ENCODE assay signal across 11 cellular contexts in the genomic region with DNA sequence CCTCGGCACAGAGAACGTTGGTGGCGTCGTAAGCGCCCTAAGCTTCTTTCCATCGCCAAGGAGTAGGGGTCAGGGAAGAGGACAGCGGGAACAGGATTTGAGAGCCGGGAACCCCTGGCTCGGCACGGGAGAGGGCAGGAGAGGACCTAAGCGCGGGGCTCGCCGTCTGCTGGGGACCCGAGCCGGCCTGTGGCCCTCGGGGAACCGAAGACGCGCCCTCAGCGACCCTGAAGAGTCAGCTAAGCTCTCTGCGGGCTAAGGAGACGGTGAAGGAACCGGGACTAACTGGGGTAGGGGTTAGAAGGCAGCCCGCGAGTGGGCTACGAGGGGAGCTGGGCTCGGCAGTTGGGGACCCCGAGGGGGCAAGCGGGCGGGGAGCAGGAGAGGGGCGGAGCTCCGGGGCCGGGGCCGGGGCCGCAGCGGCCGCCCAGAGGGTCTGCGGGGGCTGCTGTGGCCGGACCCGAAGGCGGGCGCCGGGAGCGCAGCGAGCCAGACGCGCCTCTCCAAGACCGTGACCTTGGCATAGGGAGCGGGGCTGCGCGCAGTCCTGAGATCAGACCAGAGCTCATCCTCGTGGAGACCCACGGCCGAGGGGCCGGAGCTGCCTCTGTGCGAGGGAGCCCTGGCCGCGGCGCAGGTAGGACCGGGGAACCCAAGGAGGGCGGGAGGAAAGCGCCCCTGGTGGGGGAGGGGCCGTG. TPM values are rescaled to one million over a fixed set of nuclear protein-coding genes. Genes with fewer than 3 reads are reported as not detected.
DNase-seq lines count a peak whose midpoint lies in the region; ATAC-seq and TF ChIP-seq lines count a peak whose summit lies in the region.
"Had no signal": no experiment of that assay in that cellular context is flagged by ENCODE, and none has a peak within 500 bp of the region (broad histone marks: within the 10 kb centered on the region; RNA-seq: fewer than 3 reads in every experiment).

No MANE protein-coding gene starts in this region.

- H3K9me3 Mint-ChIP-seq in activated T-cell treated with anti-CD3 and anti-CD28 coated beads, Interleukin-2, amount 50 U/mL, for 72 hours, result no peaks in the 10 kb centered on the region

- no peak overlapping the region for H3K27ac Mint-ChIP-seq in activated T-cell treated with anti-CD3 and anti-CD28 coated beads, Interleukin-2, amount 50 U/mL, for 72 hours

- H3K9me3 ChIP-seq in thoracic aorta, result no peaks in the 10 kb centered on the region
- H3K9me3 ChIP-seq: gastrocnemius medialis had no signal

- H3K4me3 ChIP-seq in astrocyte of the cerebellum (ENCODE audit: low read depth, low read length) (peak overlapping the region; percentile 7), kidney epithelial cell (ENCODE audit: low read depth, low read length) (peak overlapping the region; percentile 33), thoracic aorta (peak overlapping the region; percentile 52)

- peaks cover 82% of the 10 kb centered on the region for H3K27me3 Mint-ChIP-seq in activated T-cell treated with anti-CD3 and anti-CD28 coated beads, Interleukin-2, amount 50 U/mL, for 72 hours (ENCODE audit: low read depth)

- H3K36me3 Mint-ChIP-seq in activated T-cell treated with anti-CD3 and anti-CD28 coated beads, Interleukin-2, amount 50 U/mL, for 72 hours (ENCODE audit: insufficient read depth in 2 of 2), result no peaks in the 10 kb centered on the region

- H3K27ac ChIP-seq in thoracic aorta, result no peak overlapping the region
- H3K27ac ChIP-seq: gastrocnemius medialis had no signal

- H3K4me3 Mint-ChIP-seq in activated T-cell treated with anti-CD3 and anti-CD28 coated beads, Interleukin-2, amount 50 U/mL, for 72 hours, result peak overlapping the region; percentile 82 to 83

- H3K4me1 Mint-ChIP-seq in activated T-cell treated with anti-CD3 and anti-CD28 coated beads, Interleukin-2, amount 50 U/mL, for 72 hours (ENCODE audit: low read depth), result peaks cover 9% of the 10 kb centered on the region

- in situ Hi-C loops in astrocyte of the cerebellum (cut with HindIII; ENCODE audit: low sequenced_read_pairs), result no loop called here

- H3K27me3 ChIP-seq in kidney epithelial cell (ENCODE audit: control insufficient read depth, insufficient read depth, low read length), result peaks cover 16% of the 10 kb centered on the region
- H3K27me3 ChIP-seq in thoracic aorta (replicated peaks; ENCODE audit: insufficient read depth), result no peaks in the 10 kb centered on the region

- ATAC-seq in activated T-cell treated with anti-CD3 and anti-CD28 coated beads, Interleukin-2, amount 50 U/mL, for 72 hours (replicated peaks in 1 of 2), result peak; percentile 25 to 47
- ATAC-seq in thoracic aorta (ENCODE audit: insufficient number of reproducible peaks, low FRiP score, low read depth), result no peak
- ATAC-seq: gastrocnemius medialis had no signal

- H3K36me3 ChIP-seq in kidney epithelial cell (ENCODE audit: control insufficient read depth, insufficient read depth, low read length) (no peaks in the 10 kb centered on the region), thoracic aorta (no peaks in the 10 kb centered on the region)
- H3K36me3 ChIP-seq: gastrocnemius medialis had no signal

- peaks cover 0 to 10% of the 10 kb centered on the region in 2 donors for H3K4me1 ChIP-seq in thoracic aorta (ENCODE audit: control insufficient read depth in 1 of 2, low read depth in 2 of 2)
- H3K4me1 ChIP-seq: gastrocnemius medialis had no signal

- DNase-seq in activated T-cell treated with anti-CD3 and anti-CD28 coated beads, Interleukin-2, amount 50 U/mL, for 72 hours, result peak; percentile 3 to 8
- no peak for DNase-seq in activated T-cell treated with anti-CD3 and anti-CD28 coated beads, Interleukin-2, amount 50 U/mL, for 1 hour
- DNase-seq in astrocyte of the cerebellum (ENCODE audit: low read depth) (no peak), kidney epithelial cell (ENCODE audit: low read depth) (no peak), thoracic aorta (ENCODE audit: low spot score) (no peak), activated gamma-delta T cell (lab: John Stamatoyannopoulos, UW) (no peak), NCI-H2227 (lab: John Stamatoyannopoulos, UW; ENCODE audit: unreplicated experiment) (no peak), MV-4-11 (lab: John Stamatoyannopoulos, UW) (no peak)
- DNase-seq: activated effector memory CD4-positive, alpha-beta T cell treated with Interleukin-2 at 50 U/mL for 16 hours; gastrocnemius medialis had no signal

- no peak for TF ChIP-seq CTCF in astrocyte of the cerebellum (IDR thresholded peaks at IDR 0.05; ENCODE audit: low read depth, low read length, missing control alignments)
- no peak for TF ChIP-seq CTCF in kidney epithelial cell (IDR thresholded peaks at IDR 0.05; ENCODE audit: insufficient read depth, low read length, poor library complexity, severe bottlenecking)
- TF ChIP-seq CTCF in thoracic aorta (IDR thresholded peaks at IDR 0.05), result no peak

RNA-seq across cellular contexts. Expression of gene CASR, which starts 0.6 kb away (rescaled TPM):
- total RNA-seq in activated T-cell treated with anti-CD3 and anti-CD28 coated beads, Interleukin-2, amount 50 U/mL, for 72 hours, result under 1 TPM; 0.17 to 0.23 TPM
- 0.04 and 0.07 TPM in 2 replicates for total RNA-seq in kidney epithelial cell
- total RNA-seq in thoracic aorta, result not detected
- total RNA-seq: gastrocnemius medialis, skeletal muscle tissue had no signal

Comparison
In these comparisons a context has a peak if more than half of its experiments do, and no peak if none do; other contexts are left out.
1. DNase-seq: peak in activated T-cell treated with anti-CD3 and anti-CD28 coated beads, Interleukin-2, amount 50 U/mL, for 72 hours (2 of 2); none in activated T-cell treated with anti-CD3 and anti-CD28 coated beads, Interleukin-2, amount 50 U/mL, for 1 hour (single experiment), astrocyte of the cerebellum (single experiment), kidney epithelial cell (single experiment), thoracic aorta (single experiment), activated gamma-delta T cell (single experiment), NCI-H2227 (single experiment) and MV-4-11 (single experiment).
2. Peak in every context shown above with its lines, with median percentiles within 50 percentile points of each other: H3K4me3 ChIP-seq.